ENCODE assay signal across 15 cellular contexts in the genomic region with DNA sequence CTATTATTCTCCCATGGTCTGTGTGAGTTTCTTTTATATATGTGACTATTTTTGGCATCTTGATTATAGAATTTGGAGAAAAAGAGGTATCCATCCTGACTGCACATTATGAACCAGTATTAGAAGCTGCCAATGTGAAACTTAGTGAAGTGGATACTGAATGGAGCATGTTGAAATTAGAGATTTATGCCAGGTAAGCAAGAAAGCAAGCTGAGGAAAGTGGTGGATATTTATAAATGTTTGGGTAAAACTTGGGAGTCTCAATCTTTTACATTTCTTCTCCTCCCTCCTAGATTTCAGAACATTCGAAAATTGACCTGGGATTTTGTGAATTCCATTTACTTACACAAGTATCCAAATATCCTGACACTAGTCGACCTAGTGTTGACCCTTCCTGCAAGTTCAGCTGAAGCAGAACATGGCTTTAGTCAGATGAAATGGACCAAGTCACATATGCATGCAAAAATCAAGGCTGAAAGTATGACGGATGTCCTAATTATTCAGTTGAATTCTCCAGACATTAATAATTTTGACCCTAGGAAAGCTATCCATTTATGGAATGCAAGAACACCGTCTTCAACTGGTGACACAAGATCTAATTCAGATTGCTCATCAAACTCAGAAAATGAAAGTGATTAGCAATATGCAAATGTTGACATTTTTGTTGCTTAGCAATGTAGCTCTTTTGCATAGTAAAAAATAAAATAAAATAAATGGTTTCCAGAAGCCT.
A peak's percentile ranks its signal among the peaks of the same experiment; 100 is the strongest.
DNase-seq lines count a peak whose midpoint lies in the region; ATAC-seq lines count a peak whose summit lies in the region.
"Had no signal": no experiment of that assay in that cellular context is flagged by ENCODE, and none has a peak within 500 bp of the region (broad histone marks: within the 10 kb centered on the region; RNA-seq: fewer than 3 reads in every experiment).

No MANE protein-coding gene starts in this region.

- no peak for DNase-seq in activated CD4-positive, alpha-beta T cell treated with anti-CD3 and anti-CD28 coated beads for 36 hours
- no peak for DNase-seq in activated CD4-positive, alpha-beta T cell treated with anti-CD3 and anti-CD28 coated beads for 48 hours
- peak; percentile 81 for DNase-seq in ELR (ENCODE audit: low read depth)
- DNase-seq in activated CD4-positive, alpha-beta memory T cell treated with anti-CD3 and anti-CD28 coated beads, Interleukin-2, amount 10 ng/mL, durations not matched to agents 7 days and 5 days, result no peak
- DNase-seq in hepatic stellate cell (ENCODE audit: low spot score), result peak; percentile 23
- no peak for DNase-seq in NCI-H1436 (lab: John Stamatoyannopoulos, UW)
- no peak for DNase-seq in NCI-H1092 treated with DMSO at 0.1 percent for 48 hours (lab: John Stamatoyannopoulos, UW)
- no peak for DNase-seq in NCI-H82 (lab: John Stamatoyannopoulos, UW)
- DNase-seq: activated CD4-positive, CD25-positive, alpha-beta regulatory T cell treated with anti-CD3 and anti-CD28 coated beads, Interleukin-2, amount 50 U/mL, for 72 hours; activated naive CD4-positive, alpha-beta T cell treated with Interleukin-2 at 50 U/mL for 16 hours; KG1; NCI-H1417 treated with DMSO at 0.1 percent for 48 hours; NCI-H446 had no signal

- peaks cover 25% of the 10 kb centered on the region for H3K36me3 Mint-ChIP-seq in activated CD4-positive, alpha-beta T cell treated with anti-CD3 and anti-CD28 coated beads for 36 hours (ENCODE audit: low read depth)
- H3K36me3 Mint-ChIP-seq in activated CD4-positive, alpha-beta memory T cell treated with anti-CD3 and anti-CD28 coated beads, Interleukin-2, amount 10 ng/mL, durations not matched to agents 7 days and 5 days (ENCODE audit: low read depth), result peaks cover 13% of the 10 kb centered on the region

- peaks cover 92% of the 10 kb centered on the region for H3K4me1 Mint-ChIP-seq in activated CD4-positive, alpha-beta T cell treated with anti-CD3 and anti-CD28 coated beads for 36 hours
- H3K4me1 Mint-ChIP-seq in activated CD4-positive, alpha-beta memory T cell treated with anti-CD3 and anti-CD28 coated beads, Interleukin-2, amount 10 ng/mL, durations not matched to agents 7 days and 5 days, result peaks cover 85% of the 10 kb centered on the region

- peak overlapping the region; percentile 88 for H3K27ac Mint-ChIP-seq in activated CD4-positive, alpha-beta T cell treated with anti-CD3 and anti-CD28 coated beads for 36 hours
- H3K27ac Mint-ChIP-seq in activated CD4-positive, alpha-beta memory T cell treated with anti-CD3 and anti-CD28 coated beads, Interleukin-2, amount 10 ng/mL, durations not matched to agents 7 days and 5 days, result peak overlapping the region; percentile 13
- H3K27ac Mint-ChIP-seq: GM23338 had no signal

- no peak for ATAC-seq in activated CD4-positive, alpha-beta T cell treated with anti-CD3 and anti-CD28 coated beads for 36 hours
- ATAC-seq: GM23338 had no signal

- no peaks in the 10 kb centered on the region for H3K9me3 Mint-ChIP-seq in activated CD4-positive, alpha-beta T cell treated with anti-CD3 and anti-CD28 coated beads for 36 hours (ENCODE audit: low read depth)
- H3K9me3 Mint-ChIP-seq in activated CD4-positive, alpha-beta memory T cell treated with anti-CD3 and anti-CD28 coated beads, Interleukin-2, amount 10 ng/mL, durations not matched to agents 7 days and 5 days, result no peaks in the 10 kb centered on the region
- H3K9me3 Mint-ChIP-seq: GM23338, neural crest cell had no signal

- no peaks in the 10 kb centered on the region for H3K27me3 Mint-ChIP-seq in activated CD4-positive, alpha-beta T cell treated with anti-CD3 and anti-CD28 coated beads for 36 hours
- no peaks in the 10 kb centered on the region for H3K27me3 Mint-ChIP-seq in activated CD4-positive, alpha-beta memory T cell treated with anti-CD3 and anti-CD28 coated beads, Interleukin-2, amount 10 ng/mL, durations not matched to agents 7 days and 5 days

- POLR2A ChIA-PET in activated CD4-positive, alpha-beta T cell treated with anti-CD3 and anti-CD28 coated beads for 36 hours (lab: Charles Lee), result interaction anchor here (0.7 to 1.2 kb wide), 6 partner anchors 21 to 67 kb away, joined by 3 to 8 read pairs (median 4); partner anchors contain the start of gene IL7R
- POLR2A ChIA-PET in activated CD4-positive, alpha-beta memory T cell treated with anti-CD3 and anti-CD28 coated beads, Interleukin-2, amount 10 ng/mL, durations not matched to agents 7 days and 5 days (lab: Charles Lee), result interaction anchor here (0.8 to 5.5 kb wide), 12 partner anchors 9 to 173 kb away, joined by 3 to 51 read pairs (median 5); partner anchors contain the start of genes IL7R and SPEF2

- intact Hi-C loops in activated CD4-positive, alpha-beta T cell treated with anti-CD3 and anti-CD28 coated beads for 36 hours (cut with DNase I, micrococcal nuclease), result no loop called here

- peak overlapping the region; percentile 39 for H3K4me3 Mint-ChIP-seq in activated CD4-positive, alpha-beta T cell treated with anti-CD3 and anti-CD28 coated beads for 36 hours
- H3K4me3 Mint-ChIP-seq in activated CD4-positive, alpha-beta memory T cell treated with anti-CD3 and anti-CD28 coated beads, Interleukin-2, amount 10 ng/mL, durations not matched to agents 7 days and 5 days, result no peak overlapping the region
- H3K4me3 Mint-ChIP-seq: GM23338, neural crest cell had no signal

- CTCF ChIA-PET in activated CD4-positive, alpha-beta T cell treated with anti-CD3 and anti-CD28 coated beads for 36 hours (lab: Charles Lee), result interaction anchor here (0.7 to 3.6 kb wide), 14 partner anchors 10 to 171 kb away, joined by 3 to 32 read pairs (median 4); partner anchors contain the start of gene IL7R
- CTCF ChIA-PET in activated CD4-positive, alpha-beta memory T cell treated with anti-CD3 and anti-CD28 coated beads, Interleukin-2, amount 10 ng/mL, durations not matched to agents 7 days and 5 days (lab: Charles Lee), result interaction anchor here (0.7 to 4.8 kb wide), 6 partner anchors 9 to 136 kb away, joined by 3 to 25 read pairs (median 5); no protein-coding TSS in a partner anchor

Comparison
In these comparisons a context has a peak if more than half of its experiments do, and no peak if none do; other contexts are left out.
1. DNase-seq: peak in ELR (single experiment) and hepatic stellate cell (single experiment); none in activated CD4-positive, alpha-beta T cell treated with anti-CD3 and anti-CD28 coated beads for 36 hours (single experiment), activated CD4-positive, alpha-beta T cell treated with anti-CD3 and anti-CD28 coated beads for 48 hours (single experiment), activated CD4-positive, alpha-beta memory T cell treated with anti-CD3 and anti-CD28 coated beads, Interleukin-2, amount 10 ng/mL, durations not matched to agents 7 days and 5 days (single experiment), NCI-H1436 (single experiment), NCI-H1092 treated with DMSO at 0.1 percent for 48 hours (single experiment) and NCI-H82 (single experiment).